In the genomic region with DNA sequence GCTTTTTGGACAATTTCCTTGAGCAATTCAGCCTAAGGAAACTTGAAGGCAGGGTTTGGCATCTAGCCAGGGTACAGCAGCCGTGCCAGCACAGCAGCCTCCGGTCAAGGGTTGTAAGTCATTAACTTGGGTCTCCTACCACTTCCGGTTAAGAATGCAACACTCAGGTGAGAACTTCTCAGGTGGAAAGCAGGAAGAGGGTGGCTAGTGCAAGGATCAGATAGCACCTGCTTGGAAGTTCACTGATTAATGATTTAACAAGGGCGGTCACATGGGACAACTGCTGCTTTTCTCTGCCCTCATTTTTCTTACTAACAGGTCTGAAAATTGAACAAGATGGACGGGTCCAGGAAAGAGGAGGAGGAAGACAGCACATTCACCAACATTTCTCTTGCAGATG, we compare ENCODE assay signal across 11 cellular contexts. TPM values are rescaled to one million over a fixed set of nuclear protein-coding genes. Genes with fewer than 3 reads are reported as not detected.
DNase-seq lines count a peak whose midpoint lies in the region; ATAC-seq and TF ChIP-seq lines count a peak whose summit lies in the region.
"Had no signal": no experiment of that assay in that cellular context is flagged by ENCODE, and none has a peak within 500 bp of the region (broad histone marks: within the 10 kb centered on the region; RNA-seq: fewer than 3 reads in every experiment).

No MANE protein-coding gene starts in this region.

- TF ChIP-seq CTCF in heart right ventricle (IDR thresholded peaks at IDR 0.05) (no peak), right atrium auricular region (IDR thresholded peaks at IDR 0.05) (no peak), fibroblast of pulmonary artery (IDR thresholded peaks at IDR 0.05; ENCODE audit: low read length, missing control alignments) (no peak), GM10248 (IDR thresholded peaks at IDR 0.05; ENCODE audit: control extremely low read depth, extremely low read depth, low read depth, missing control alignments) (no peak)

- H3K27ac ChIP-seq in heart right ventricle (no peak overlapping the region), right atrium auricular region (no peak overlapping the region)

- H3K27ac Mint-ChIP-seq in natural killer cell treated with Interleukin-12 subunit alpha and Interleukin-12 subunit beta and Interleukin-15 and Interleukin-18, amount 100 ng/mL, for 72 hours, result no peak overlapping the region
- H3K27ac Mint-ChIP-seq: activated T-helper 1 cell treated with anti-CD3 and anti-CD28 coated beads, Interleukin-12 subunit alpha, Interleukin-12 subunit beta, Interleukin-2, Interleukin-4 antibody, amounts not matched to agents 30 ng/mL and 10 ng/mL and 1 ng/mL, durations not matched to agents 14 hours and 24 hours and 36 hours had no signal

- H3K9me3 ChIP-seq in heart right ventricle (no peaks in the 10 kb centered on the region), right atrium auricular region (no peaks in the 10 kb centered on the region)

- POLR2A ChIA-PET in GM10248 (lab: Yijun Ruan, JAX), result no interaction called here

- WGBS in heart right ventricle, 2 donors, result 30 to 48% methylated on average over 5 of the region's 5 CpGs

- H3K4me3 ChIP-seq in heart right ventricle, result no peak overlapping the region
- H3K4me3 ChIP-seq in right atrium auricular region, result no peak overlapping the region
- H3K4me3 ChIP-seq in fibroblast of pulmonary artery (replicated peaks; ENCODE audit: low read depth, low read length), result no peak overlapping the region

- no peaks in the 10 kb centered on the region for H3K9me3 Mint-ChIP-seq in natural killer cell treated with Interleukin-12 subunit alpha and Interleukin-12 subunit beta and Interleukin-15 and Interleukin-18, amount 100 ng/mL, for 72 hours
- H3K9me3 Mint-ChIP-seq: activated T-helper 1 cell treated with anti-CD3 and anti-CD28 coated beads, Interleukin-12 subunit alpha, Interleukin-12 subunit beta, Interleukin-2, Interleukin-4 antibody, amounts not matched to agents 30 ng/mL and 10 ng/mL and 1 ng/mL, durations not matched to agents 14 hours and 24 hours and 36 hours had no signal

- ATAC-seq in heart right ventricle (no peak), HG03565 (IDR thresholded peaks at IDR 0.05; ENCODE audit: unreplicated experiment) (peak; percentile 65)
- ATAC-seq in natural killer cell treated with Interleukin-12 subunit alpha and Interleukin-12 subunit beta and Interleukin-15 and Interleukin-18, amount 100 ng/mL, for 72 hours, result no peak
- ATAC-seq: Panc1 had no signal

- H3K27me3 ChIP-seq in heart right ventricle, result peaks cover 0 to 13% (median 0%) of the 10 kb centered on the region in 7 donors
- no peaks in the 10 kb centered on the region for H3K27me3 ChIP-seq in right atrium auricular region

- CTCF ChIA-PET in GM10248 (lab: Yijun Ruan, JAX), result interaction anchor here (1.9 to 2.1 kb wide), 2 partner anchors 17 kb away, joined by 8 to 12 read pairs; no protein-coding TSS in a partner anchor

- H3K4me1 Mint-ChIP-seq in natural killer cell treated with Interleukin-12 subunit alpha and Interleukin-12 subunit beta and Interleukin-15 and Interleukin-18, amount 100 ng/mL, for 72 hours (ENCODE audit: low read depth in 2 of 2), result peaks cover 0 to 4% of the 10 kb centered on the region in 2 donors

- H3K4me1 ChIP-seq in heart right ventricle, result peaks cover 0 to 10% (median 0%) of the 10 kb centered on the region in 9 donors
- no peaks in the 10 kb centered on the region for H3K4me1 ChIP-seq in right atrium auricular region

- H3K36me3 ChIP-seq in heart right ventricle (no peaks in the 10 kb centered on the region), right atrium auricular region (no peaks in the 10 kb centered on the region)

- intact Hi-C loops in heart right ventricle (cut with DNase I), result no loop called here

- DNase-seq in heart right ventricle (peak; percentile 15 to 23), right atrium auricular region (ENCODE audit: low spot score) (no peak), fibroblast of pulmonary artery (ENCODE audit: low read depth) (peak; percentile 45), ureter (ENCODE audit: low spot score) (peak; percentile 84), GM03348 (ENCODE audit: low spot score) (no peak), GM10248 (ENCODE audit: extremely low spot score) (no peak)
- DNase-seq in natural killer cell treated with Interleukin-12 subunit alpha and Interleukin-12 subunit beta and Interleukin-15 and Interleukin-18, amount 100 ng/mL, for 72 hours (ENCODE audit: low spot score), result no peak
- DNase-seq: head of caudate nucleus had no signal

- no peaks in the 10 kb centered on the region for H3K36me3 Mint-ChIP-seq in natural killer cell treated with Interleukin-12 subunit alpha and Interleukin-12 subunit beta and Interleukin-15 and Interleukin-18, amount 100 ng/mL, for 72 hours

- H3K27me3 Mint-ChIP-seq in natural killer cell treated with Interleukin-12 subunit alpha and Interleukin-12 subunit beta and Interleukin-15 and Interleukin-18, amount 100 ng/mL, for 72 hours, result peaks cover 19 to 31% of the 10 kb centered on the region in 2 donors

- H3K4me3 Mint-ChIP-seq in natural killer cell treated with Interleukin-12 subunit alpha and Interleukin-12 subunit beta and Interleukin-15 and Interleukin-18, amount 100 ng/mL, for 72 hours, result no peak overlapping the region
- H3K4me3 Mint-ChIP-seq: activated T-helper 1 cell treated with anti-CD3 and anti-CD28 coated beads, Interleukin-12 subunit alpha, Interleukin-12 subunit beta, Interleukin-2, Interleukin-4 antibody, amounts not matched to agents 30 ng/mL and 10 ng/mL and 1 ng/mL, durations not matched to agents 14 hours and 24 hours and 36 hours had no signal

RNA-seq across cellular contexts. Expression of a gene that starts 30.1 kb away (rescaled TPM):
- total RNA-seq in heart right ventricle (10 to 100 TPM; 61.8 to 76.8 (median 67.0) TPM), right atrium auricular region (100 to 1,000 TPM in 1 of 2 donors, 10 to 100 TPM in 1; 53.3 to 124 TPM), ureter (49.2 TPM)
- polyA plus RNA-seq in heart right ventricle, result 10 to 100 TPM; 41.0 to 55.8 TPM
- 10 to 100 TPM; 22.0 to 29.5 TPM for total RNA-seq in natural killer cell treated with Interleukin-12 subunit alpha and Interleukin-12 subunit beta and Interleukin-15 and Interleukin-18, amount 100 ng/mL, for 72 hours

Comparison
In these comparisons a context has a peak if more than half of its experiments do, and no peak if none do; other contexts are left out.
1. DNase-seq: peak in heart right ventricle (2 of 2), fibroblast of pulmonary artery (single experiment) and ureter (single experiment); none in right atrium auricular region (single experiment), GM03348 (single experiment), GM10248 (single experiment) and natural killer cell treated with Interleukin-12 subunit alpha and Interleukin-12 subunit beta and Interleukin-15 and Interleukin-18, amount 100 ng/mL, for 72 hours (single experiment).